ENCODE assay signal across 13 cellular contexts in genomic region chrX:145396612-145397011, GRCh38.
"Had no signal": no experiment of that assay in that cellular context is flagged by ENCODE, and none has a peak within 500 bp of the region (broad histone marks: within the 10 kb centered on the region; RNA-seq: fewer than 3 reads in every experiment).

No MANE protein-coding gene starts in this region.

- H3K4me3 ChIP-seq: colonic mucosa, coronary artery, dorsolateral prefrontal cortex, esophagus muscularis mucosa, esophagus squamous epithelium, gastrocnemius medialis, gastroesophageal sphincter, heart left ventricle, heart right ventricle had no signal

- H3K9me3 ChIP-seq: colonic mucosa, esophagus muscularis mucosa, gastrocnemius medialis, gastroesophageal sphincter had no signal

- H3K36me3 ChIP-seq: colonic mucosa, esophagus muscularis mucosa, esophagus squamous epithelium, gastrocnemius medialis, gastroesophageal sphincter, heart left ventricle, heart right ventricle had no signal

- H3K27me3 ChIP-seq: colonic mucosa, esophagus muscularis mucosa, foreskin keratinocyte, gastrocnemius medialis, gastroesophageal sphincter, heart left ventricle, heart right ventricle had no signal

- H3K27ac ChIP-seq: colonic mucosa, coronary artery, dorsolateral prefrontal cortex, epithelial cell of prostate, esophagus muscularis mucosa, esophagus squamous epithelium, foreskin keratinocyte, gastrocnemius medialis, gastroesophageal sphincter, heart left ventricle, heart right ventricle had no signal

- ATAC-seq: effector memory CD8-positive, alpha-beta T cell; esophagus mucosa; foreskin keratinocyte; gastrocnemius medialis; gastroesophageal sphincter; heart left ventricle; heart right ventricle had no signal
